9 cellular contexts compared by ENCODE assay signal in the genomic region with DNA sequence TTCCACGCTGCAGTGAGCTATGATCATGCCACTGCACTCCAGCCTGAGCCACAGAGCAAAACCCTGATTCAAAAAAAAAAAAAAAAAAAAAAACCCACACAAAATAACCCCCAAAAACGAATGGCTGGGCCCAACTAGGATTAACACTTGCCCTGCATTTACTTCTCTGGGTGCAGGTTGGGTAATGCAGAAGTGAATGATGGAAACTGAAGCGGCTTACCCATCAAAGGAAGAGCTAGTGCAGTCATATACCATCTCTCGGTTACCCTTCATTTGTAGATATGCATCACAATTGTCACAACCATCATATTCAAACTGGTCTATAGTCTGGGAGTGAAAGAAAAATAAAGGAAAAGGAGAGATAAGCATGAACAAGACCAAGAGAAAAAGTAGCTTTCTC. TPM values are rescaled to one million over a fixed set of nuclear protein-coding genes. Genes with fewer than 3 reads are reported as not detected.
DNase-seq lines count a peak whose midpoint lies in the region; ATAC-seq, FAIRE-seq and TF ChIP-seq lines count a peak whose summit lies in the region.
"Had no signal": no experiment of that assay in that cellular context is flagged by ENCODE, and none has a peak within 500 bp of the region (broad histone marks: within the 10 kb centered on the region; RNA-seq: fewer than 3 reads in every experiment).

No MANE protein-coding gene starts in this region.

- DNase-seq in activated CD4-positive, alpha-beta T cell treated with anti-CD3 and anti-CD28 coated beads, Interleukin-2, amount 10 ng/mL, durations not matched to agents 7 days and 5 days = no peak
- DNase-seq in activated CD4-positive, alpha-beta T cell treated with anti-CD3 and anti-CD28 coated beads for 48 hours = no peak
- no peak for DNase-seq in activated naive CD8-positive, alpha-beta T cell treated with anti-CD3 and anti-CD28 coated beads, Interleukin-2, amount 10 ng/mL, durations not matched to agents 7 days and 5 days
- DNase-seq in HepG2 (ENCODE audit: low spot score) (no peak), thoracic aorta (ENCODE audit: low spot score) (no peak), NCI-H69 (lab: John Stamatoyannopoulos, UW) (no peak), medulla oblongata (ENCODE audit: extremely low spot score) (no peak)
- DNase-seq: COR-L47 had no signal

- CTCF ChIA-PET in activated CD4-positive, alpha-beta T cell treated with anti-CD3 and anti-CD28 coated beads, Interleukin-2, amount 10 ng/mL, durations not matched to agents 7 days and 5 days (lab: Charles Lee) = interaction anchor here (0.6 to 2.7 kb wide), 10 partner anchors 9 to 1590 kb away, joined by 3 to 26 read pairs (median 4); a partner anchor contains a TSS
- CTCF ChIA-PET in HepG2 (lab: Yijun Ruan, JAX; ENCODE audit: low intra/inter-chr PET ratio, low total read pairs) = interaction anchor here (2.2 kb wide), 1 partner anchor 67 kb away, joined by 19 read pairs; a partner anchor contains a TSS

- no peaks in the 10 kb centered on the region for H3K9me3 Mint-ChIP-seq in activated CD4-positive, alpha-beta T cell treated with anti-CD3 and anti-CD28 coated beads, Interleukin-2, amount 10 ng/mL, durations not matched to agents 7 days and 5 days
- H3K9me3 Mint-ChIP-seq in activated naive CD8-positive, alpha-beta T cell treated with anti-CD3 and anti-CD28 coated beads, Interleukin-2, amount 10 ng/mL, durations not matched to agents 7 days and 5 days = no peaks in the 10 kb centered on the region

- TF ChIP-seq POLR2A in HepG2 (IDR thresholded peaks at IDR 0.05; ENCODE audit: insufficient read depth in 1 of 2, low read depth in 2 of 2, low read length in 2 of 2) = no peak

- intact Hi-C loops in HepG2 (cut with micrococcal nuclease; ENCODE audit: unreplicated experiment) = no loop called here

- H3K4me3 ChIP-seq in HepG2 (replicated peaks in 1 of 3; ENCODE audit: insufficient read depth in 1 of 3, low read depth in 2 of 3, low read length in 3 of 3) (peak overlapping the region; percentile 73 to 92 (median 88)), thoracic aorta (peak overlapping the region; percentile 84)

- no peaks in the 10 kb centered on the region; a peak in 1 of 5 replicates for H3K27me3 ChIP-seq in HepG2 (ENCODE audit: control insufficient read depth in 1 of 2, insufficient read depth in 2 of 2, low read length in 2 of 2)
- no peaks in the 10 kb centered on the region for H3K27me3 ChIP-seq in thoracic aorta (replicated peaks; ENCODE audit: insufficient read depth)

- TF ChIP-seq RAD21 in HepG2 (CRISPR knock-in tag; IDR thresholded peaks at IDR 0.05) = no peak

- H3K79me2 ChIP-seq in HepG2 (ENCODE audit: insufficient read depth, low read length) = peaks cover 32% of the 10 kb centered on the region

- no peaks in the 10 kb centered on the region for H4K20me1 ChIP-seq in HepG2 (ENCODE audit: insufficient read depth, low read length)

- no peaks in the 10 kb centered on the region for H3K27me3 Mint-ChIP-seq in activated CD4-positive, alpha-beta T cell treated with anti-CD3 and anti-CD28 coated beads, Interleukin-2, amount 10 ng/mL, durations not matched to agents 7 days and 5 days
- H3K27me3 Mint-ChIP-seq in activated naive CD8-positive, alpha-beta T cell treated with anti-CD3 and anti-CD28 coated beads, Interleukin-2, amount 10 ng/mL, durations not matched to agents 7 days and 5 days = no peaks in the 10 kb centered on the region

- H3K27ac ChIP-seq in HepG2 (ENCODE audit: extremely low read length, insufficient read depth, low read length) = peak overlapping the region; percentile 88
- H3K27ac ChIP-seq in thoracic aorta = no peak overlapping the region

- H3K4me1 ChIP-seq in HepG2 (ENCODE audit: insufficient read depth, low read length) (peaks cover 39% of the 10 kb centered on the region), thoracic aorta (ENCODE audit: control insufficient read depth in 1 of 2, low read depth in 2 of 2) (peaks cover 13 to 21% of the 10 kb centered on the region in 2 donors)

- H3K36me3 Mint-ChIP-seq in activated CD4-positive, alpha-beta T cell treated with anti-CD3 and anti-CD28 coated beads, Interleukin-2, amount 10 ng/mL, durations not matched to agents 7 days and 5 days (ENCODE audit: low read depth) = peaks cover 60% of the 10 kb centered on the region
- peaks cover 41% of the 10 kb centered on the region for H3K36me3 Mint-ChIP-seq in activated naive CD8-positive, alpha-beta T cell treated with anti-CD3 and anti-CD28 coated beads, Interleukin-2, amount 10 ng/mL, durations not matched to agents 7 days and 5 days

- H3K36me3 ChIP-seq in HepG2 (replicated peaks in 1 of 2; ENCODE audit: control insufficient read depth in 1 of 2, insufficient read depth in 2 of 2, low read length in 2 of 2) (peaks cover 38 to 65% of the 10 kb centered on the region in 2 experiments), thoracic aorta (peaks cover 37% of the 10 kb centered on the region)

- in situ Hi-C loops in HepG2 (cut with HindIII; ENCODE audit: extremely low pct_ligation_motif_present, low pct_unique_long_range_greater_than_20kb) = no loop called here

- POLR2A ChIA-PET in activated CD4-positive, alpha-beta T cell treated with anti-CD3 and anti-CD28 coated beads, Interleukin-2, amount 10 ng/mL, durations not matched to agents 7 days and 5 days (lab: Charles Lee) = interaction anchor here (1.2 to 3.8 kb wide), 8 partner anchors 12 to 1435 kb away, joined by 5 to 66 read pairs (median 16); a partner anchor contains a TSS
- POLR2A ChIA-PET in activated naive CD8-positive, alpha-beta T cell treated with anti-CD3 and anti-CD28 coated beads, Interleukin-2, amount 10 ng/mL, durations not matched to agents 7 days and 5 days (lab: Charles Lee) = interaction anchor here (0.6 to 10.0 kb wide), 13 partner anchors 14 to 741 kb away, joined by 3 to 490 read pairs (median 6); a partner anchor contains a TSS
- POLR2A ChIA-PET in HepG2 (lab: Yijun Ruan, JAX) = interaction anchor here (0.6 to 8.1 kb wide), 16 partner anchors 8 to 500 kb away, joined by 3 to 254 read pairs (median 14); a partner anchor contains a TSS

- H3K4me1 Mint-ChIP-seq in activated CD4-positive, alpha-beta T cell treated with anti-CD3 and anti-CD28 coated beads, Interleukin-2, amount 10 ng/mL, durations not matched to agents 7 days and 5 days = peaks cover 68% of the 10 kb centered on the region
- peaks cover 56% of the 10 kb centered on the region for H3K4me1 Mint-ChIP-seq in activated naive CD8-positive, alpha-beta T cell treated with anti-CD3 and anti-CD28 coated beads, Interleukin-2, amount 10 ng/mL, durations not matched to agents 7 days and 5 days

- TF ChIP-seq CTCF in HepG2 (CRISPR knock-in tag; IDR thresholded peaks at IDR 0.05) (no peak), thoracic aorta (IDR thresholded peaks at IDR 0.05) (no peak)

- WGBS in HepG2 (ENCODE audit: low lambda C conversion rate) = 42% methylated on average over 4 of the region's 4 CpGs

- no peak for ATAC-seq in activated naive CD8-positive, alpha-beta T cell treated with anti-CD3 and anti-CD28 coated beads, Interleukin-2, amount 10 ng/mL, durations not matched to agents 7 days and 5 days (ENCODE audit: low read depth)
- ATAC-seq in HepG2 (no peak), thoracic aorta (ENCODE audit: insufficient number of reproducible peaks, low FRiP score, low read depth) (no peak), GM18511 (IDR thresholded peaks at IDR 0.05; ENCODE audit: unreplicated experiment) (no peak)

- peak overlapping the region; percentile 83 for H3K4me2 ChIP-seq in HepG2 (ENCODE audit: low read depth, low read length)

- TSS peak; percentile 30 for BruUV-seq in HepG2 (replicated peaks; lab: Mats Ljungman, UMichigan)

- H3K9me3 ChIP-seq in HepG2 (ENCODE audit: low read length) (no peaks in the 10 kb centered on the region), thoracic aorta (no peaks in the 10 kb centered on the region)

- H2AFZ ChIP-seq in HepG2 (ENCODE audit: low read length) = no peak overlapping the region

- H3K9ac ChIP-seq in HepG2 (ENCODE audit: insufficient read depth, low read depth, low read length) = peak overlapping the region; percentile 90

- TF ChIP-seq EP300 in HepG2 (IDR thresholded peaks at IDR 0.05; ENCODE audit: low read depth in 2 of 2, low read length in 2 of 2) (no peak), HepG2 (CRISPR knock-in tag; IDR thresholded peaks at IDR 0.05; ENCODE audit: borderline replicate concordance) (no peak)

- H3K4me3 Mint-ChIP-seq in activated CD4-positive, alpha-beta T cell treated with anti-CD3 and anti-CD28 coated beads, Interleukin-2, amount 10 ng/mL, durations not matched to agents 7 days and 5 days = peak overlapping the region; percentile 95
- peak overlapping the region; percentile 100 for H3K4me3 Mint-ChIP-seq in activated naive CD8-positive, alpha-beta T cell treated with anti-CD3 and anti-CD28 coated beads, Interleukin-2, amount 10 ng/mL, durations not matched to agents 7 days and 5 days

- peak overlapping the region; percentile 92 for H3K27ac Mint-ChIP-seq in activated CD4-positive, alpha-beta T cell treated with anti-CD3 and anti-CD28 coated beads, Interleukin-2, amount 10 ng/mL, durations not matched to agents 7 days and 5 days
- peak overlapping the region; percentile 99 for H3K27ac Mint-ChIP-seq in activated naive CD8-positive, alpha-beta T cell treated with anti-CD3 and anti-CD28 coated beads, Interleukin-2, amount 10 ng/mL, durations not matched to agents 7 days and 5 days

- FAIRE-seq in HepG2 (lab: Jason Lieb, UNC) = no peak

RNA-seq across cellular contexts. Expression of a gene that starts 0.8 kb away (rescaled TPM):
- 10 to 100 TPM; 66.1 to 69.0 TPM for total RNA-seq in activated CD4-positive, alpha-beta T cell treated with anti-CD3 and anti-CD28 coated beads, Interleukin-2, amount 10 ng/mL, durations not matched to agents 7 days and 5 days
- total RNA-seq in activated naive CD8-positive, alpha-beta T cell treated with anti-CD3 and anti-CD28 coated beads, Interleukin-2, amount 10 ng/mL, durations not matched to agents 7 days and 5 days = 10 to 100 TPM; 66.4 to 70.2 TPM
- 155 and 252 TPM in 2 replicates for total RNA-seq in HepG2 (2016; rRNA removed; fragmentation: Illumina TruSeq; extraction: Trizol)
- 72.2 and 76.4 TPM in 2 replicates for total RNA-seq in HepG2 (2016; cell fraction: cytosol; rRNA removed; fragmentation: Illumina TruSeq; extraction: Trizol; ENCODE audit: low read depth)
- total RNA-seq in HepG2 (2016; cell fraction: insoluble cytoplasmic fraction; rRNA removed; fragmentation: Illumina TruSeq; extraction: Trizol) = 169 and 290 TPM in 2 replicates
- 130 and 134 TPM in 2 replicates for total RNA-seq in HepG2 (2016; cell fraction: membrane; rRNA removed; fragmentation: Illumina TruSeq; extraction: Trizol)
- 74.4 and 75.7 TPM in 2 replicates for total RNA-seq in HepG2 (2016; cell fraction: nucleus; rRNA removed; fragmentation: Illumina TruSeq; extraction: Trizol)
- polyA plus RNA-seq in HepG2 (2011; rRNA removed) = 231 and 244 TPM in 2 replicates
- polyA plus RNA-seq in HepG2 (2011; cell fraction: cytosol; rRNA removed) = 148 and 229 TPM in 2 replicates
- 65.5 and 71.0 TPM in 2 replicates for polyA plus RNA-seq in HepG2 (2011; cell fraction: nucleus; rRNA removed)
- 227 and 249 TPM in 2 replicates for polyA plus RNA-seq in HepG2 (2012)
- 105 and 107 TPM in 2 replicates for polyA plus RNA-seq in HepG2 (2016; cell fraction: cytosol; fragmentation: Illumina TruSeq; extraction: Trizol; ENCODE audit: low read depth)
- 309 and 341 TPM in 2 replicates for polyA plus RNA-seq in HepG2 (2016; cell fraction: insoluble cytoplasmic fraction; fragmentation: Illumina TruSeq; extraction: Trizol; ENCODE audit: low read depth)
- polyA plus RNA-seq in HepG2 (2016; cell fraction: membrane; fragmentation: Illumina TruSeq; extraction: Trizol; ENCODE audit: low read depth) = 144 and 156 TPM in 2 replicates
- 164 and 191 TPM in 2 replicates for polyA plus RNA-seq in HepG2 (2016; cell fraction: nucleus; fragmentation: Illumina TruSeq; extraction: Trizol; ENCODE audit: insufficient read depth, low read depth)
- polyA minus RNA-seq in HepG2 (2011; rRNA and poly(A)+ RNA removed; ENCODE audit: low replicate concordance) = 68.7 and 109 TPM in 2 replicates
- 45.1 and 56.8 TPM in 2 replicates for polyA minus RNA-seq in HepG2 (2011; cell fraction: cytosol; rRNA and poly(A)+ RNA removed)
- polyA minus RNA-seq in HepG2 (2011; cell fraction: nucleus; rRNA and poly(A)+ RNA removed) = 51.9 and 61.5 TPM in 2 replicates
- total RNA-seq in thoracic aorta = 10 to 100 TPM; 30.6 to 37.3 TPM

RNA-seq across cellular contexts. Expression of a gene that starts 22.6 kb away (rescaled TPM):
- total RNA-seq in activated CD4-positive, alpha-beta T cell treated with anti-CD3 and anti-CD28 coated beads, Interleukin-2, amount 10 ng/mL, durations not matched to agents 7 days and 5 days = 10 to 100 TPM; 44.1 to 57.5 TPM
- total RNA-seq in activated naive CD8-positive, alpha-beta T cell treated with anti-CD3 and anti-CD28 coated beads, Interleukin-2, amount 10 ng/mL, durations not matched to agents 7 days and 5 days = 10 to 100 TPM; 70.6 to 77.7 TPM
- total RNA-seq in HepG2 (2016; rRNA removed; fragmentation: Illumina TruSeq; extraction: Trizol) (not detected in 2 replicates), thoracic aorta (10 to 100 TPM; 22.6 to 26.3 TPM)
- total RNA-seq in HepG2 (2016; cell fraction: cytosol; rRNA removed; fragmentation: Illumina TruSeq; extraction: Trizol; ENCODE audit: low read depth) = not detected in 2 replicates
- not detected in 2 replicates for total RNA-seq in HepG2 (2016; cell fraction: insoluble cytoplasmic fraction; rRNA removed; fragmentation: Illumina TruSeq; extraction: Trizol)
- total RNA-seq in HepG2 (2016; cell fraction: membrane; rRNA removed; fragmentation: Illumina TruSeq; extraction: Trizol) = not detected in 2 replicates
- not detected in 2 replicates for total RNA-seq in HepG2 (2016; cell fraction: nucleus; rRNA removed; fragmentation: Illumina TruSeq; extraction: Trizol)
- 0.25 TPM in 1 of 2 replicates, not detected in the other for polyA plus RNA-seq in HepG2 (2011; rRNA removed)
- polyA plus RNA-seq in HepG2 (2011; cell fraction: cytosol; rRNA removed) = 0.03 TPM in 1 of 2 replicates, not detected in the other
- 0.09 and 0.50 TPM in 2 replicates for polyA plus RNA-seq in HepG2 (2011; cell fraction: nucleus; rRNA removed)
- polyA plus RNA-seq in HepG2 (2012) = 0.03 TPM in 1 of 2 replicates, not detected in the other
- not detected in 2 replicates for polyA plus RNA-seq in HepG2 (2016; cell fraction: cytosol; fragmentation: Illumina TruSeq; extraction: Trizol; ENCODE audit: low read depth)
- not detected in 2 replicates for polyA plus RNA-seq in HepG2 (2016; cell fraction: insoluble cytoplasmic fraction; fragmentation: Illumina TruSeq; extraction: Trizol; ENCODE audit: low read depth)
- polyA plus RNA-seq in HepG2 (2016; cell fraction: membrane; fragmentation: Illumina TruSeq; extraction: Trizol; ENCODE audit: low read depth) = not detected in 2 replicates
- polyA plus RNA-seq in HepG2 (2016; cell fraction: nucleus; fragmentation: Illumina TruSeq; extraction: Trizol; ENCODE audit: insufficient read depth, low read depth) = not detected in 2 replicates
- polyA minus RNA-seq in HepG2 (2011; rRNA and poly(A)+ RNA removed; ENCODE audit: low replicate concordance) = 0.26 TPM in 1 of 2 replicates, not detected in the other
- polyA minus RNA-seq in HepG2 (2011; cell fraction: cytosol; rRNA and poly(A)+ RNA removed) = not detected in 2 replicates
- polyA minus RNA-seq in HepG2 (2011; cell fraction: nucleus; rRNA and poly(A)+ RNA removed) = under 0.01 TPM in 1 of 2 replicates, not detected in the other

Comparison
In these comparisons a context has a peak if more than half of its experiments do, and no peak if none do; other contexts are left out.
1. RNA of a gene that starts 22.6 kb away (total RNA-seq): 70.6 to 77.7 TPM in activated naive CD8-positive, alpha-beta T cell treated with anti-CD3 and anti-CD28 coated beads, Interleukin-2, amount 10 ng/mL, durations not matched to agents 7 days and 5 days, 44.1 to 57.5 TPM in activated CD4-positive, alpha-beta T cell treated with anti-CD3 and anti-CD28 coated beads, Interleukin-2, amount 10 ng/mL, durations not matched to agents 7 days and 5 days and 22.6 to 26.3 TPM in thoracic aorta; not detected in HepG2; every median in the first group is over 10 times any median in the second.